8 cellular contexts compared by ENCODE assay signal in the genomic region with DNA sequence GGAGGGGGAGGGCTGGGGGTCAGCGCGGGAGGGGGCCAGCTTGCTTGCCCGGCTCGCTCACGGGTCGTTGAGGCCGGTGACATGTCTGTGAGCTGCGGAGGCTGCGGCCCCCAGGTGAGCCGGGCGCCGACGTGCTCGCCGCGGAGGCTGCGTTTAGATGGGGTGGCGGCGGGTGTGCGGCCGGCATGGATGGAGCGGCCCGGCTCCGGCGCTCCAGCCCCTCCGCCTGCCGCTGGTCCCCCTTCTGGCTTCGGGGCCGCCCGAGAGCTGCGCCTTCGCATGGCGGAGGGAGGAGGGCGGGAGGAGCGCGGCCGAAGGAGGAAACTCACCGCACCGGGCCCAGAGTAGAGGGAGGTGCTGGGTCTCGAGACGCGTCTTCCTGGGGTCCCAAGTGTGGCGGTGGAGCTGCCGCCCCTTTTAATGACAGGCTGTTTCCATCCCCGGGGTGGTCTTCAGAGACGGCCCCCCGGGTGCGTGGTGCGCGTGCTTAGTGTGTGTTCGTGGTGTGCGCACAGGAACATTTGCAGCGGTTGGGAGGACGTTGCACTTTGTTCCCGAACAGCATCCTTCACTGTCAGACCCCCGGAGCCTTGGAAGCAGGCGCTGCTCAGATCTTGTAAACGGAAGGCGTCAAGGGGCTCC. TPM values are rescaled to one million over a fixed set of nuclear protein-coding genes. Genes with fewer than 3 reads are reported as not detected.
DNase-seq lines count a peak whose midpoint lies in the region; FAIRE-seq and TF ChIP-seq lines count a peak whose summit lies in the region.

A gene with protein sequence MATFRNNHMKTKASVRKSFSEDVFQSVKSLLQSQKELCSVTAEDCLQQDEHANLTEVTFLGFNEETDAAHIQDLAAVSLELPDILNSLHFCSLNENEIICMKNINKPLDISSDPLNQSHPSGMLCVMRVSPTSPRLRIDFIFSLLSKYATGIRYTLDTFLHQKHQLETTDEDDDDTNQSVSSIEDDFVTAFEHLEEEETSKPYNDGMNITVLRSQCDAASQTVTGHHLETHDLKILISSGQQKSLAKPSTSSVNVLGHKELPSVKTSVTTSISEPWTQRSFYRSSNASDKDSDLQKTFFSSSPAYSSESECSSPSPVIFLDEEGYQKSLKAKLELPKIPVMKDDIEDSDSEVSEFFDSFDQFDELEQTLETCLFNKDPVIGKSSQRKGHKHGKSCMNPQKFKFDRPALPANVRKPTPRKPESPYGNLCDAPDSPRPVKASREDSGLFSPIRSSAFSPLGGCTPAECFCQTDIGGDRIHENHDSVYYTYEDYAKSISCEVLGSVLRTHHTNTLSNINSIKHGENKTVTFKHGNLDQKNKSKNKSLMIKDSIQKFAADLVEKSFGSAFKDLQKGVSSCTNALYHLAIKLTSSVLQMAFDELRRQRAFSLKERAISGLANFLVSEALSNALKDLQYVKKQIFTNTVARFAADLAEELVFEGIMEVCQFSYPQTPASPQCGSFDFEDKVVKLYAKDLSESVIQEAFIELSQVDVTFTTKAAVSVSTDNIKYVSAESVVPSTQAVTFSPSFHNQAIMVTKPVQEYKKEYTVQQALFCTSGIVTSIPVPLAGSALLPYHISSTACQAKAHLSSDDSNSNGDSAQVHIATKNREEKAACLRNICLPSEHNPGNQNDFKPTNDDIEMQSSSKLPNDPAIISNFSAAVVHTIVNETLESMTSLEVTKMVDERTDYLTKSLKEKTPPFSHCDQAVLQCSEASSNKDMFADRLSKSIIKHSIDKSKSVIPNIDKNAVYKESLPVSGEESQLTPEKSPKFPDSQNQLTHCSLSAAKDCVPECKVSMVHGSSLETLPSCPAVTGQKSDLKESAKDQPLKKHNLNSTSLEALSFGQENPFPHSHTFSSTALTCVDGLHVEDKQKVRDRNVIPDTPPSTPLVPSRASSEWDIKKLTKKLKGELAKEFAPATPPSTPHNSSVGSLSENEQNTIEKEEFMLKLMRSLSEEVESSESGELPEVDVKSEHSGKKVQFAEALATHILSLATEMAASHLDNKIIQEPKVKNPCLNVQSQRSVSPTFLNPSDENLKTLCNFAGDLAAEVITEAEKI (N-terminal part only) (plus strand): TSS at position 38 of the 642 bp plus-strand sequence. CDS start 14,197 bp downstream, outside the sequence.

- TF ChIP-seq CTCF in coronary artery (IDR thresholded peaks at IDR 0.05), result no peak
- no peak for TF ChIP-seq CTCF in liver (IDR thresholded peaks at IDR 0.05; ENCODE audit: low read depth, low read length, missing input control)
- no peak for TF ChIP-seq CTCF in GM10248 (IDR thresholded peaks at IDR 0.05; ENCODE audit: control extremely low read depth, extremely low read depth, low read depth, missing control alignments)

- FAIRE-seq in H54 (lab: Jason Lieb, UNC), result no peak

- CTCF ChIA-PET in GM10248 (lab: Yijun Ruan, JAX), result interaction anchor here (1.1 to 2.0 kb wide), 5 partner anchors 11 to 141 kb away, joined by 3 to 5 read pairs (median 5); no protein-coding TSS in a partner anchor

- WGBS in liver, result under 1% methylated on average over 59 of the region's 59 CpGs

- H3K27ac ChIP-seq in coronary artery (peak within 1 kb of the TSS; percentile 88 to 97), liver (ENCODE audit: low read depth in 1 of 2, low read length in 2 of 2) (peak within 1 kb of the TSS; percentile 81 to 89)

- peak within 1 kb of the TSS in 1 of 2 donors; percentile 59 for H3K9ac ChIP-seq in liver (ENCODE audit: low read depth in 1 of 2, low read length in 2 of 2)

- H3K36me3 ChIP-seq in liver (ENCODE audit: control insufficient read depth in 4 of 4, insufficient read depth in 3 of 4, low read depth in 1 of 4, low read length in 3 of 4), result no peaks in the 10 kb centered on the region

- no peaks in the 10 kb centered on the region for H3K9me3 ChIP-seq in liver (ENCODE audit: control insufficient read depth in 4 of 4, low read length in 3 of 4)

- H3K4me3 ChIP-seq in coronary artery, result peak within 1 kb of the TSS; percentile 97
- H3K4me3 ChIP-seq in liver (ENCODE audit: low read depth in 1 of 3, low read length in 3 of 3), result peak within 1 kb of the TSS; percentile 57 to 84 (median 82)

- no peak for DNase-seq in H54 (ENCODE audit: insufficient read length, low spot score)
- DNase-seq in M059J (ENCODE audit: low read depth), result peak; percentile 47
- peak; percentile 7 to 31 for DNase-seq in activated CD4-positive, alpha-beta T cell treated with anti-CD3 and anti-CD28 coated beads for 24 hours (ENCODE audit: low read depth in 2 of 2)
- DNase-seq in coronary artery (ENCODE audit: low spot score), result no peak
- DNase-seq in stimulated activated CD4-positive, alpha-beta T cell treated with anti-CD3 and anti-CD28 coated beads, Interleukin-4, amount 100 ng/mL, for 4 hours, result peak; percentile 33 to 43
- no peak for DNase-seq in GM10248 (ENCODE audit: extremely low spot score)

- POLR2A ChIA-PET in GM10248 (lab: Yijun Ruan, JAX), result interaction anchor here (1.4 kb wide), 1 partner anchor 108 kb away, joined by 3 read pairs; no protein-coding TSS in a partner anchor

- TF ChIP-seq POLR2A in GM10847 (IDR thresholded peaks at IDR 0.05; ENCODE audit: extremely low read depth, insufficient read length) (peak; percentile 44), H54 (IDR thresholded peaks at IDR 0.05; ENCODE audit: low read depth, low read length) (peak; percentile 70)

- no peak for TF ChIP-seq RAD21 in liver (IDR thresholded peaks at IDR 0.05)

- peaks cover 2 to 15% (median 8%) of the 10 kb centered on the region in 4 donors for H3K4me1 ChIP-seq in liver (ENCODE audit: control insufficient read depth in 4 of 4, insufficient read depth in 4 of 4, low read length in 3 of 4)

- no peaks in the 10 kb centered on the region for H3K27me3 ChIP-seq in liver (ENCODE audit: control insufficient read depth in 4 of 4, insufficient read depth in 4 of 4, low read length in 3 of 4)

TF ChIP-seq in liver, 16 proteins besides CTCF, POLR2A, EP300 and RAD21:
- TF ChIP-seq HNF4A (conservative IDR thresholded peaks at IDR 0.05) (peak; percentile 19 to 37), YY1 (IDR thresholded peaks at IDR 0.05) (no peak), HNF4G (IDR thresholded peaks at IDR 0.05) (no peak), TAF1 (conservative IDR thresholded peaks at IDR 0.05) (no peak), RXRA (IDR thresholded peaks at IDR 0.05) (peak in 1 of 2 donors; percentile 41), FOXA2 (IDR thresholded peaks at IDR 0.05) (no peak), JUND (IDR thresholded peaks at IDR 0.05) (no peak), SP1 (IDR thresholded peaks at IDR 0.05) (no peak), EGR1 (IDR thresholded peaks at IDR 0.05; ENCODE audit: low read depth in 2 of 2) (no peak), FOXA1 (IDR thresholded peaks at IDR 0.05) (no peak), GABPA (IDR thresholded peaks at IDR 0.05 in 1 of 2, conservative IDR thresholded peaks at IDR 0.05 in 1 of 2) (no peak), NR2F2 (IDR thresholded peaks at IDR 0.05) (no peak)
- TF ChIP-seq, protein P1, sequence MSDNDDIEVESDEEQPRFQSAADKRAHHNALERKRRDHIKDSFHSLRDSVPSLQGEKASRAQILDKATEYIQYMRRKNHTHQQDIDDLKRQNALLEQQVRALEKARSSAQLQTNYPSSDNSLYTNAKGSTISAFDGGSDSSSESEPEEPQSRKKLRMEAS (IDR thresholded peaks at IDR 0.05), result peak; percentile 30
- TF ChIP-seq, protein P2, sequence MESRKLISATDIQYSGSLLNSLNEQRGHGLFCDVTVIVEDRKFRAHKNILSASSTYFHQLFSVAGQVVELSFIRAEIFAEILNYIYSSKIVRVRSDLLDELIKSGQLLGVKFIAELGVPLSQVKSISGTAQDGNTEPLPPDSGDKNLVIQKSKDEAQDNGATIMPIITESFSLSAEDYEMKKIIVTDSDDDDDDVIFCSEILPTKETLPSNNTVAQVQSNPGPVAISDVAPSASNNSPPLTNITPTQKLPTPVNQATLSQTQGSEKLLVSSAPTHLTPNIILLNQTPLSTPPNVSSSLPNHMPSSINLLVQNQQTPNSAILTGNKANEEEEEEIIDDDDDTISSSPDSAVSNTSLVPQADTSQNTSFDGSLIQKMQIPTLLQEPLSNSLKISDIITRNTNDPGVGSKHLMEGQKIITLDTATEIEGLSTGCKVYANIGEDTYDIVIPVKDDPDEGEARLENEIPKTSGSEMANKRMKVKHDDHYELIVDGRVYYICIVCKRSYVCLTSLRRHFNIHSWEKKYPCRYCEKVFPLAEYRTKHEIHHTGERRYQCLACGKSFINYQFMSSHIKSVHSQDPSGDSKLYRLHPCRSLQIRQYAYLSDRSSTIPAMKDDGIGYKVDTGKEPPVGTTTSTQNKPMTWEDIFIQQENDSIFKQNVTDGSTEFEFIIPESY (IDR thresholded peaks at IDR 0.05), result no peak
- TF ChIP-seq, protein P3, sequence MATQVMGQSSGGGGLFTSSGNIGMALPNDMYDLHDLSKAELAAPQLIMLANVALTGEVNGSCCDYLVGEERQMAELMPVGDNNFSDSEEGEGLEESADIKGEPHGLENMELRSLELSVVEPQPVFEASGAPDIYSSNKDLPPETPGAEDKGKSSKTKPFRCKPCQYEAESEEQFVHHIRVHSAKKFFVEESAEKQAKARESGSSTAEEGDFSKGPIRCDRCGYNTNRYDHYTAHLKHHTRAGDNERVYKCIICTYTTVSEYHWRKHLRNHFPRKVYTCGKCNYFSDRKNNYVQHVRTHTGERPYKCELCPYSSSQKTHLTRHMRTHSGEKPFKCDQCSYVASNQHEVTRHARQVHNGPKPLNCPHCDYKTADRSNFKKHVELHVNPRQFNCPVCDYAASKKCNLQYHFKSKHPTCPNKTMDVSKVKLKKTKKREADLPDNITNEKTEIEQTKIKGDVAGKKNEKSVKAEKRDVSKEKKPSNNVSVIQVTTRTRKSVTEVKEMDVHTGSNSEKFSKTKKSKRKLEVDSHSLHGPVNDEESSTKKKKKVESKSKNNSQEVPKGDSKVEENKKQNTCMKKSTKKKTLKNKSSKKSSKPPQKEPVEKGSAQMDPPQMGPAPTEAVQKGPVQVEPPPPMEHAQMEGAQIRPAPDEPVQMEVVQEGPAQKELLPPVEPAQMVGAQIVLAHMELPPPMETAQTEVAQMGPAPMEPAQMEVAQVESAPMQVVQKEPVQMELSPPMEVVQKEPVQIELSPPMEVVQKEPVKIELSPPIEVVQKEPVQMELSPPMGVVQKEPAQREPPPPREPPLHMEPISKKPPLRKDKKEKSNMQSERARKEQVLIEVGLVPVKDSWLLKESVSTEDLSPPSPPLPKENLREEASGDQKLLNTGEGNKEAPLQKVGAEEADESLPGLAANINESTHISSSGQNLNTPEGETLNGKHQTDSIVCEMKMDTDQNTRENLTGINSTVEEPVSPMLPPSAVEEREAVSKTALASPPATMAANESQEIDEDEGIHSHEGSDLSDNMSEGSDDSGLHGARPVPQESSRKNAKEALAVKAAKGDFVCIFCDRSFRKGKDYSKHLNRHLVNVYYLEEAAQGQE (IDR thresholded peaks at IDR 0.05), result no peak
- TF ChIP-seq, protein P4, sequence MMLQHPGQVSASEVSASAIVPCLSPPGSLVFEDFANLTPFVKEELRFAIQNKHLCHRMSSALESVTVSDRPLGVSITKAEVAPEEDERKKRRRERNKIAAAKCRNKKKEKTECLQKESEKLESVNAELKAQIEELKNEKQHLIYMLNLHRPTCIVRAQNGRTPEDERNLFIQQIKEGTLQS (IDR thresholded peaks at IDR 0.05), result no peak

RNA-seq across cellular contexts. Expression of the gene that starts here (rescaled TPM):
- total RNA-seq in M059J (2014; rRNA removed; shearing (Covaris generic)), result 9.5 and 14.0 TPM in 2 replicates
- 10 to 100 TPM; 11.3 to 12.0 TPM for total RNA-seq in liver
- 1 to 10 TPM; 2.5 to 3.3 TPM for polyA plus RNA-seq in liver

Comparison
In these comparisons a context has a peak if more than half of its experiments do, and no peak if none do; other contexts are left out.
1. DNase-seq: peak in M059J (single experiment), activated CD4-positive, alpha-beta T cell treated with anti-CD3 and anti-CD28 coated beads for 24 hours (2 of 2) and stimulated activated CD4-positive, alpha-beta T cell treated with anti-CD3 and anti-CD28 coated beads, Interleukin-4, amount 100 ng/mL, for 4 hours (2 of 2); none in H54 (single experiment), coronary artery (single experiment) and GM10248 (single experiment).